In the genomic region with DNA sequence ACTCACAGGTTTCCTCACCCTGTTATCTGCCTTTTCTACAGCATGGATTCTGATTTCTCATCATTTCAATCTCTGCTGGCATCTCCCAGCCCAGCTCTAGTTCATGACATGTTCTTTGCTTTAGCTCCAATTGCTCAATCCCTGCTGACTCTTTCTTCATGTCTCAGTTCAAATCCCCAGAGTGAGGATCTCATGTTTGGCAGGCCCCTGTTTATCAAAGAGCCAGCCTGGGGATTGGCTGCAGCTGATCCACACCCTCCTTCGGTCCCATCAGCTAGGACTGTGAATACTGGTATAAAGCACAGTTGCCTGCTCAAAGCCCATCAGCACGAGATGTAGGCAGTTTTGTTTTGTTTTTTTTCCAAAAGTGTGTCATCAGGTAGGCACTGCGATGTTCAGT, we compare ENCODE assay signal across 15 cellular contexts. TPM values are rescaled to one million over a fixed set of nuclear protein-coding genes. Genes with fewer than 3 reads are reported as not detected.
DNase-seq lines count a peak whose midpoint lies in the region; ATAC-seq and TF ChIP-seq lines count a peak whose summit lies in the region.
"Had no signal": no experiment of that assay in that cellular context is flagged by ENCODE, and none has a peak within 500 bp of the region (broad histone marks: within the 10 kb centered on the region; RNA-seq: fewer than 3 reads in every experiment).

No MANE protein-coding gene starts in this region.

- no peak overlapping the region for H3K9ac ChIP-seq in parathyroid adenoma

- no peaks in the 10 kb centered on the region for H3K79me2 ChIP-seq in parathyroid adenoma

- peaks cover 8% of the 10 kb centered on the region for H3K4me1 ChIP-seq in parathyroid adenoma

- no peak overlapping the region for H3K4me2 ChIP-seq in parathyroid adenoma (ENCODE audit: low read length)

- H2AFZ ChIP-seq in parathyroid adenoma = peak overlapping the region; percentile 42

- no peak overlapping the region for H3K27ac ChIP-seq in parathyroid adenoma

- no peaks in the 10 kb centered on the region for H3K27me3 ChIP-seq in parathyroid adenoma (ENCODE audit: control insufficient read depth, insufficient read depth, low read length)

- no peak overlapping the region for H3K4me3 ChIP-seq in fibroblast of villous mesenchyme (ENCODE audit: low read depth, low read length)
- no peak overlapping the region for H3K4me3 ChIP-seq in parathyroid adenoma (ENCODE audit: low read depth, low read length)

- TF ChIP-seq CTCF in fibroblast of villous mesenchyme (IDR thresholded peaks at IDR 0.05; ENCODE audit: insufficient read depth, low read depth, low read length) (no peak), parathyroid adenoma (IDR thresholded peaks at IDR 0.05) (no peak)

- no peaks in the 10 kb centered on the region for H3K9me3 ChIP-seq in parathyroid adenoma (ENCODE audit: control insufficient read depth, low read length)

- no peaks in the 10 kb centered on the region for H3K36me3 ChIP-seq in parathyroid adenoma (ENCODE audit: control insufficient read depth, insufficient read depth, low read length)

- ATAC-seq in GM21515 (IDR thresholded peaks at IDR 0.05; ENCODE audit: unreplicated experiment) (no peak), GM19467 (IDR thresholded peaks at IDR 0.05; ENCODE audit: unreplicated experiment) (no peak)
- ATAC-seq: stimulated activated naive CD8-positive, alpha-beta T cell treated with anti-CD3 and anti-CD28 coated beads, Interleukin-15, Interleukin-2, amounts not matched to agents 100 U/mL and 50 U/mL, for 24 hours had no signal

- DNase-seq in AG08396 (ENCODE audit: low spot score) (peak; percentile 43), NOMO-1 treated with dmso at 0.1 percent for 144 hours (lab: John Stamatoyannopoulos, UW; ENCODE audit: unreplicated experiment) (peak; percentile 13), fibroblast of villous mesenchyme (ENCODE audit: low read depth) (peak; percentile 85), HPDE6-E6E7 (ENCODE audit: extremely low spot score) (no peak), NCI-H345 (lab: John Stamatoyannopoulos, UW) (no peak)
- DNase-seq: activated B cell treated with CpG ODN at 0.5 μM for 24 hours; NCI-H1436 treated with DMSO at 0.1 percent for 48 hours; stimulated activated naive CD8-positive, alpha-beta T cell treated with anti-CD3 and anti-CD28 coated beads, Interleukin-15, Interleukin-2, amounts not matched to agents 100 U/mL and 50 U/mL, for 24 hours had no signal

RNA-seq across cellular contexts. Expression of a gene that starts 14.4 kb away (rescaled TPM):
- total RNA-seq in fibroblast of villous mesenchyme = 23.7 and 26.7 TPM in 2 replicates
- total RNA-seq: activated B cell treated with CpG ODN at 0.5 μM for 24 hours; activated T-helper 1 cell treated with anti-CD3 and anti-CD28 coated beads, Interleukin-12 subunit alpha, Interleukin-12 subunit beta, Interleukin-2, Interleukin-4 antibody, amounts not matched to agents 30 ng/mL and 10 ng/mL and 1 ng/mL, durations not matched to agents 14 hours and 24 hours and 36 hours had no signal

RNA-seq across cellular contexts. Expression of a gene that starts 27.5 kb away (rescaled TPM):
- total RNA-seq in fibroblast of villous mesenchyme = 1.7 and 1.9 TPM in 2 replicates
- total RNA-seq: activated B cell treated with CpG ODN at 0.5 μM for 24 hours; activated T-helper 1 cell treated with anti-CD3 and anti-CD28 coated beads, Interleukin-12 subunit alpha, Interleukin-12 subunit beta, Interleukin-2, Interleukin-4 antibody, amounts not matched to agents 30 ng/mL and 10 ng/mL and 1 ng/mL, durations not matched to agents 14 hours and 24 hours and 36 hours; G401; osteocyte; SK-MEL-5 had no signal

Comparison
In these comparisons a context has a peak if more than half of its experiments do, and no peak if none do; other contexts are left out.
1. DNase-seq: peak in AG08396 (single experiment), NOMO-1 treated with dmso at 0.1 percent for 144 hours (single experiment) and fibroblast of villous mesenchyme (single experiment); none in HPDE6-E6E7 (single experiment) and NCI-H345 (single experiment).